ENCODE assay signal across 8 cellular contexts in the genomic region with DNA sequence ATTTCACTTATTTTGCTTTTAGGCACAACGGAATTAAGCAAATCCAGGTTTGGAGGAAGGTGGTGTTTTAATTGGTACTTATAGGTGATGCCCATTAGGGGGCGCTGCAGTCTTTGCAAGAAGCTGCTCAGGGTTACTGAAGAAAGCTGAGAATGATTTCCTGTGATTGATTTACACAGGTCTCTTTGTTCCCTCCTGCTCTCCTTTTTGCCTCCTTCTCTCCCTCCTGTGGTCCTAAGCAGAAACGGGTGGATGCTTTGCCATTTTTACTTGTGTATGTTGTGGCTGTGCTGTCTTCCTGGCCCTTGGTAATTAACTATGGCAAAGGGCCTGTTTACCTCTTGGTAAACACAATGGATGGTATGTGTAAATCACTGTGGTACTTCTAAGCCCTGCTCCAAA.
DNase-seq lines count a peak whose midpoint lies in the region; ATAC-seq, FAIRE-seq and TF ChIP-seq lines count a peak whose summit lies in the region.

No MANE protein-coding gene starts in this region.

- H3K4me1 Mint-ChIP-seq in T-helper 2 cell treated with Interferon-gamma antibody and Interleukin-4, amounts not matched to agents 5 μg/mL and 100 μg/mL, for 36 hours (ENCODE audit: low read depth), result no peaks in the 10 kb centered on the region
- H3K4me1 Mint-ChIP-seq in astrocyte (ENCODE audit: low read depth, unreplicated experiment), result peaks cover 14% of the 10 kb centered on the region

- DNase-seq in GM10266 (ENCODE audit: extremely low spot score) (peak; percentile 68), NCI-H1694 (lab: John Stamatoyannopoulos, UW) (peak; percentile 51), astrocyte (ENCODE audit: low read depth) (peak; percentile 62), hippocampal formation (lab: John Stamatoyannopoulos, UW) (peak; percentile 67 to 87), sciatic nerve (ENCODE audit: low spot score) (peak; percentile 83)
- DNase-seq in T-helper 2 cell treated with Interferon-gamma antibody and Interleukin-4, amounts not matched to agents 5 μg/mL and 100 μg/mL, for 36 hours (ENCODE audit: low spot score), result peak; percentile 50

- no peak overlapping the region for H3K4me3 Mint-ChIP-seq in T-helper 2 cell treated with Interferon-gamma antibody and Interleukin-4, amounts not matched to agents 5 μg/mL and 100 μg/mL, for 36 hours
- H3K4me3 Mint-ChIP-seq in astrocyte (ENCODE audit: unreplicated experiment), result no peak overlapping the region

- no peaks in the 10 kb centered on the region for H3K27me3 ChIP-seq in astrocyte (ENCODE audit: insufficient read depth, low read length)

- no peak overlapping the region for H3K9ac ChIP-seq in astrocyte (ENCODE audit: low read length)

- ATAC-seq in sciatic nerve (peak; percentile 84), GM18861 (IDR thresholded peaks at IDR 0.05; ENCODE audit: unreplicated experiment) (no peak), HG03280 (IDR thresholded peaks at IDR 0.05; ENCODE audit: unreplicated experiment) (no peak)

- FAIRE-seq in astrocyte (lab: Jason Lieb, UNC), result no peak

- H4K20me1 ChIP-seq in astrocyte (ENCODE audit: insufficient read depth, low read length), result no peaks in the 10 kb centered on the region

- no peak overlapping the region for H2AFZ ChIP-seq in astrocyte (ENCODE audit: low read depth, low read length)

- H3K27me3 Mint-ChIP-seq in T-helper 2 cell treated with Interferon-gamma antibody and Interleukin-4, amounts not matched to agents 5 μg/mL and 100 μg/mL, for 36 hours (ENCODE audit: low read depth), result no peaks in the 10 kb centered on the region
- no peaks in the 10 kb centered on the region for H3K27me3 Mint-ChIP-seq in astrocyte (ENCODE audit: low read depth, unreplicated experiment)

- H3K4me2 ChIP-seq in astrocyte (ENCODE audit: low read length), result no peak overlapping the region

- H3K27ac Mint-ChIP-seq in T-helper 2 cell treated with Interferon-gamma antibody and Interleukin-4, amounts not matched to agents 5 μg/mL and 100 μg/mL, for 36 hours, result no peak overlapping the region
- H3K27ac Mint-ChIP-seq in astrocyte (ENCODE audit: unreplicated experiment), result no peak overlapping the region

- no peaks in the 10 kb centered on the region for H3K9me3 ChIP-seq in astrocyte (ENCODE audit: insufficient read depth, low read depth, low read length)

- TF ChIP-seq CTCF in GM10266 (IDR thresholded peaks at IDR 0.05; ENCODE audit: control insufficient read depth, insufficient read depth, low read depth, missing control alignments), result peak; percentile 75
- peak; percentile 78 for TF ChIP-seq CTCF in astrocyte (IDR thresholded peaks at IDR 0.05; ENCODE audit: insufficient read depth, low read depth, low read length)

- H3K36me3 Mint-ChIP-seq in T-helper 2 cell treated with Interferon-gamma antibody and Interleukin-4, amounts not matched to agents 5 μg/mL and 100 μg/mL, for 36 hours (ENCODE audit: low read depth), result peaks cover 5% of the 10 kb centered on the region
- H3K36me3 Mint-ChIP-seq in astrocyte (ENCODE audit: low read depth, unreplicated experiment), result no peaks in the 10 kb centered on the region

- peaks cover 4% of the 10 kb centered on the region for H3K36me3 ChIP-seq in astrocyte (ENCODE audit: insufficient read depth, low read length)

- peaks cover 7% of the 10 kb centered on the region for H3K4me1 ChIP-seq in astrocyte (ENCODE audit: insufficient read depth, low read length)

- no peaks in the 10 kb centered on the region for H3K79me2 ChIP-seq in astrocyte (ENCODE audit: insufficient read depth, low read length)

- no peak overlapping the region for H3K27ac ChIP-seq in astrocyte (ENCODE audit: low read depth, low read length)

- no peaks in the 10 kb centered on the region for H3K9me3 Mint-ChIP-seq in T-helper 2 cell treated with Interferon-gamma antibody and Interleukin-4, amounts not matched to agents 5 μg/mL and 100 μg/mL, for 36 hours
- H3K9me3 Mint-ChIP-seq in astrocyte (ENCODE audit: unreplicated experiment), result no peaks in the 10 kb centered on the region

- H3K4me3 ChIP-seq in astrocyte (ENCODE audit: insufficient read depth, low read depth, low read length), result no peak overlapping the region

- intact Hi-C loops in sciatic nerve (cut with DNase I), result no loop called here
